Comparison of ENCODE assay signal across 10 cellular contexts in the genomic region with DNA sequence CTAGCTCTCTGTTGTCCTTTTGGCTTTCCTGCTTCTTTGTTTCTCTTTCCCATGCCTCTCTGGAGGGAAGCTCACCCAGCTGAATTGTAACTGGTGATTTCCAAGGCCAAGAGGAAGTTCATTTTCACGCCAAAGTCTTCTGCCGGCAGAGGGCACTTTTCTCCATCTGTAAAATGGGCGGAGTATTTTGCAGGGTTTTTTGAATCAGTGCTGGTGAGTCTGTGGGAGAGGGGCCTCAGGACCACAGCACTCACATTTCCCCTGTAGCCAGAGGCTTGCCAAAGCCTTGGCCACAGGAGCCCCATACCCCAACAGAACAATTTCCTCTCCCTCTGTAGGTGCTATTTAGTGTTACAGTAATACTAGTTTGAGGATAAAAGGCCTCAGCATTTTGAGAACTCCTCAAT. TPM values are rescaled to one million over a fixed set of nuclear protein-coding genes. Genes with fewer than 3 reads are reported as not detected.
DNase-seq lines count a peak whose midpoint lies in the region; ATAC-seq, FAIRE-seq and TF ChIP-seq lines count a peak whose summit lies in the region.
"Had no signal": no experiment of that assay in that cellular context is flagged by ENCODE, and none has a peak within 500 bp of the region (broad histone marks: within the 10 kb centered on the region; RNA-seq: fewer than 3 reads in every experiment).

No MANE protein-coding gene starts in this region.

- peaks cover 6% of the 10 kb centered on the region for H3K36me3 Mint-ChIP-seq in stimulated activated effector memory CD8-positive, alpha-beta T cell treated with anti-CD3 and anti-CD28 coated beads, Interleukin-12 subunit alpha, Interleukin-12 subunit beta, amount 100 ng/mL, for 72 hours

- peaks cover 17% of the 10 kb centered on the region for H3K4me1 Mint-ChIP-seq in stimulated activated effector memory CD8-positive, alpha-beta T cell treated with anti-CD3 and anti-CD28 coated beads, Interleukin-12 subunit alpha, Interleukin-12 subunit beta, amount 100 ng/mL, for 72 hours

- H3K4me3 Mint-ChIP-seq in stimulated activated effector memory CD8-positive, alpha-beta T cell treated with anti-CD3 and anti-CD28 coated beads, Interleukin-12 subunit alpha, Interleukin-12 subunit beta, amount 100 ng/mL, for 72 hours = no peak overlapping the region

- TF ChIP-seq CTCF in ascending aorta (IDR thresholded peaks at IDR 0.05) (peak in 1 of 3 experiments; percentile 17), D721Med (IDR thresholded peaks at IDR 0.05; ENCODE audit: insufficient read depth, missing control alignments) (no peak), tibial nerve (IDR thresholded peaks at IDR 0.05) (no peak)

- H3K4me3 ChIP-seq in ascending aorta = no peak overlapping the region
- no peak overlapping the region for H3K4me3 ChIP-seq in tibial nerve
- H3K4me3 ChIP-seq: body of pancreas had no signal

- H3K9me3 ChIP-seq in ascending aorta (no peaks in the 10 kb centered on the region), tibial nerve (no peaks in the 10 kb centered on the region)
- H3K9me3 ChIP-seq: body of pancreas had no signal

- H3K4me1 ChIP-seq in ascending aorta (no peaks in the 10 kb centered on the region), tibial nerve (no peaks in the 10 kb centered on the region)
- H3K4me1 ChIP-seq: body of pancreas had no signal

- no peak for FAIRE-seq in D721Med (lab: Jason Lieb, UNC)

- no peaks in the 10 kb centered on the region for H3K9me3 Mint-ChIP-seq in stimulated activated effector memory CD8-positive, alpha-beta T cell treated with anti-CD3 and anti-CD28 coated beads, Interleukin-12 subunit alpha, Interleukin-12 subunit beta, amount 100 ng/mL, for 72 hours

- no peaks in the 10 kb centered on the region for H3K36me3 ChIP-seq in ascending aorta
- H3K36me3 ChIP-seq in tibial nerve = no peaks in the 10 kb centered on the region

- ATAC-seq in stimulated activated effector memory CD8-positive, alpha-beta T cell treated with anti-CD3 and anti-CD28 coated beads, Interleukin-12 subunit alpha, Interleukin-12 subunit beta, amount 100 ng/mL, for 72 hours = peak; percentile 29
- ATAC-seq: body of pancreas had no signal

- H3K27me3 ChIP-seq in ascending aorta = no peaks in the 10 kb centered on the region
- no peaks in the 10 kb centered on the region for H3K27me3 ChIP-seq in tibial nerve
- H3K27me3 ChIP-seq: body of pancreas had no signal

- H3K27ac Mint-ChIP-seq in stimulated activated effector memory CD8-positive, alpha-beta T cell treated with anti-CD3 and anti-CD28 coated beads, Interleukin-12 subunit alpha, Interleukin-12 subunit beta, amount 100 ng/mL, for 72 hours = peak overlapping the region; percentile 61

- H3K27ac ChIP-seq in ascending aorta = no peak overlapping the region
- H3K27ac ChIP-seq in tibial nerve = no peak overlapping the region
- H3K27ac ChIP-seq: body of pancreas had no signal

- intact Hi-C loops in ascending aorta (cut with DNase I) = no loop called here

- TF ChIP-seq EP300 in tibial nerve (IDR thresholded peaks at IDR 0.05) = no peak

- peak; percentile 21 for DNase-seq in activated CD4-positive, CD25-positive, alpha-beta regulatory T cell treated with anti-CD3 and anti-CD28 coated beads, Interleukin-2, amount 50 U/mL, for 16 hours (ENCODE audit: low read depth, low spot score)
- DNase-seq in activated CD4-positive, CD25-positive, alpha-beta regulatory T cell (lab: John Stamatoyannopoulos, UW) = no peak
- peak; percentile 4 for DNase-seq in T follicular helper cell (ENCODE audit: low read depth)
- DNase-seq in dermis blood vessel endothelial cell = peak; percentile 46
- peak in 1 of 2 donors; percentile 65 for DNase-seq in stimulated activated effector memory CD8-positive, alpha-beta T cell treated with anti-CD3 and anti-CD28 coated beads, Interleukin-12 subunit alpha, Interleukin-12 subunit beta, amount 100 ng/mL, for 72 hours (ENCODE audit: low spot score in 2 of 2)
- DNase-seq in ascending aorta (ENCODE audit: low spot score in 2 of 2) = no peak
- DNase-seq in D721Med (ENCODE audit: insufficient read length, low spot score) = no peak
- DNase-seq in tibial nerve (ENCODE audit: low spot score in 2 of 2) = no peak
- DNase-seq: body of pancreas, NCI-H510A treated with DMSO at 0.1 percent for 48 hours had no signal

- TF ChIP-seq POLR2A in tibial nerve (IDR thresholded peaks at IDR 0.05) = no peak

- whole genome bisulfite sequencing in tibial nerve, 2 donors = 51 to 54% methylated on average over 3 of the region's 3 CpGs

RNA-seq across cellular contexts. Expression of a gene that starts 42.3 kb away (rescaled TPM):
- total RNA-seq in dermis blood vessel endothelial cell = 301 and 445 TPM in 2 replicates
- 58.8 TPM for total RNA-seq in ascending aorta
- total RNA-seq in tibial nerve = 100 to 1,000 TPM; 147 to 231 (median 196) TPM

RNA-seq across cellular contexts. Expression of a gene that starts 53.1 kb away (rescaled TPM):
- 50.3 and 58.0 TPM in 2 replicates for total RNA-seq in dermis blood vessel endothelial cell
- 53.4 TPM for total RNA-seq in ascending aorta
- 10 to 100 TPM; 41.4 to 63.1 (median 52.8) TPM for total RNA-seq in tibial nerve

Comparison
In these comparisons a context has a peak if more than half of its experiments do, and no peak if none do; other contexts are left out.
1. DNase-seq: peak in activated CD4-positive, CD25-positive, alpha-beta regulatory T cell treated with anti-CD3 and anti-CD28 coated beads, Interleukin-2, amount 50 U/mL, for 16 hours (single experiment), T follicular helper cell (single experiment) and dermis blood vessel endothelial cell (single experiment); none in activated CD4-positive, CD25-positive, alpha-beta regulatory T cell (0 of 4), ascending aorta (0 of 2), D721Med (single experiment) and tibial nerve (0 of 2).